In the genomic region with DNA sequence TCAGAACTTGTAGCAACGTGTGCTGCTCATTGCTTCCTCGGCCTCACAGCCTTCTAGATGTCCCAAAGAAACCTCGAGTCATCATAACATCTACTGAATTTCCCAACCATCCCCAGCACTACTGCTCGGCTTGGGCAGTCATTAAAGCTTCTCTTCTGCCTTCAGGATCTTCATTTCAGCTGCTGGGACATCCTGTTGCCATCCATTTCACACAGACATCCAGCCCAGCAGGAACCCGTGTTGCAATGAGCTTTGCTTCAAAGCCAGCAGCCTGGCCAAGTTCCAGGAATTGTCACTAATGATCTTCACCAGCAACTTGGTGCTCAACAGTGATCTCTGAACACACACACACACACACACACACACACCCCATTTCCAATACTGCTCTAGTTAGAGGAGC, we compare ENCODE assay signal across 1 cellular context.
TF ChIP-seq lines count a peak whose summit lies in the region.

No MANE protein-coding gene starts in this region.

TF ChIP-seq in HEK293, 187 proteins besides CTCF, POLR2A, EP300 and RAD21 (continued from another document):
- TF ChIP-seq, protein P1, sequence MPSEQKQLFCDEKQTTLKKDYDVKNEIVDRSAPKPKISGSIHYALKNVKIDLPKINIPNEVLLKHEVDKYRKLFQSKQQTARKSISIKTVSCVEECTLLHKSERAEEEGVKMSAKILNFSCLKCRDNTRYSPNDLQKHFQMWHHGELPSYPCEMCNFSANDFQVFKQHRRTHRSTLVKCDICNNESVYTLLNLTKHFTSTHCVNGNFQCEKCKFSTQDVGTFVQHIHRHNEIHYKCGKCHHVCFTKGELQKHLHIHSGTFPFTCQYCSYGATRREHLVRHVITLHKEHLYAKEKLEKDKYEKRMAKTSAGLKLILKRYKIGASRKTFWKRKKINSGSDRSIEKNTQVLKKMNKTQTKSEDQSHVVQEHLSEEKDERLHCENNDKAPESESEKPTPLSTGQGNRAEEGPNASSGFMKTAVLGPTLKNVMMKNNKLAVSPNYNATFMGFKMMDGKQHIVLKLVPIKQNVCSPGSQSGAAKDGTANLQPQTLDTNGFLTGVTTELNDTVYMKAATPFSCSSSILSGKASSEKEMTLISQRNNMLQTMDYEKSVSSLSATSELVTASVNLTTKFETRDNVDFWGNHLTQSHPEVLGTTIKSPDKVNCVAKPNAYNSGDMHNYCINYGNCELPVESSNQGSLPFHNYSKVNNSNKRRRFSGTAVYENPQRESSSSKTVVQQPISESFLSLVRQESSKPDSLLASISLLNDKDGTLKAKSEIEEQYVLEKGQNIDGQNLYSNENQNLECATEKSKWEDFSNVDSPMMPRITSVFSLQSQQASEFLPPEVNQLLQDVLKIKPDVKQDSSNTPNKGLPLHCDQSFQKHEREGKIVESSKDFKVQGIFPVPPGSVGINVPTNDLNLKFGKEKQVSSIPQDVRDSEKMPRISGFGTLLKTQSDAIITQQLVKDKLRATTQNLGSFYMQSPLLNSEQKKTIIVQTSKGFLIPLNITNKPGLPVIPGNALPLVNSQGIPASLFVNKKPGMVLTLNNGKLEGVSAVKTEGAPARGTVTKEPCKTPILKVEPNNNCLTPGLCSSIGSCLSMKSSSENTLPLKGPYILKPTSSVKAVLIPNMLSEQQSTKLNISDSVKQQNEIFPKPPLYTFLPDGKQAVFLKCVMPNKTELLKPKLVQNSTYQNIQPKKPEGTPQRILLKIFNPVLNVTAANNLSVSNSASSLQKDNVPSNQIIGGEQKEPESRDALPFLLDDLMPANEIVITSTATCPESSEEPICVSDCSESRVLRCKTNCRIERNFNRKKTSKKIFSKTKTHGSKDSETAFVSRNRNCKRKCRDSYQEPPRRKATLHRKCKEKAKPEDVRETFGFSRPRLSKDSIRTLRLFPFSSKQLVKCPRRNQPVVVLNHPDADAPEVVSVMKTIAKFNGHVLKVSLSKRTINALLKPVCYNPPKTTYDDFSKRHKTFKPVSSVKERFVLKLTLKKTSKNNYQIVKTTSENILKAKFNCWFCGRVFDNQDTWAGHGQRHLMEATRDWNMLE (tag by site-specific recombination; conservative IDR thresholded peaks at IDR 0.05; ENCODE audit: low read depth), result 0 out of 2 replicates have a peak, but pooled peaks have one; percentile 21
- TF ChIP-seq ZEB2 (tag by site-specific recombination; IDR thresholded peaks at IDR 0.05), result peak; percentile 59
- TF ChIP-seq ZNF600 (tag by site-specific recombination; IDR thresholded peaks at IDR 0.05), result 0 out of 2 replicates have a peak, but pooled peaks have one; percentile 42
- peak; percentile 95 for TF ChIP-seq ZNF394 (tag by site-specific recombination; IDR thresholded peaks at IDR 0.05; ENCODE audit: borderline replicate concordance)
- peak; percentile 34; the same call in 1 of the 2 replicates for TF ChIP-seq ZNF660 (tag by site-specific recombination; IDR thresholded peaks at IDR 0.05)
- TF ChIP-seq, protein P2, sequence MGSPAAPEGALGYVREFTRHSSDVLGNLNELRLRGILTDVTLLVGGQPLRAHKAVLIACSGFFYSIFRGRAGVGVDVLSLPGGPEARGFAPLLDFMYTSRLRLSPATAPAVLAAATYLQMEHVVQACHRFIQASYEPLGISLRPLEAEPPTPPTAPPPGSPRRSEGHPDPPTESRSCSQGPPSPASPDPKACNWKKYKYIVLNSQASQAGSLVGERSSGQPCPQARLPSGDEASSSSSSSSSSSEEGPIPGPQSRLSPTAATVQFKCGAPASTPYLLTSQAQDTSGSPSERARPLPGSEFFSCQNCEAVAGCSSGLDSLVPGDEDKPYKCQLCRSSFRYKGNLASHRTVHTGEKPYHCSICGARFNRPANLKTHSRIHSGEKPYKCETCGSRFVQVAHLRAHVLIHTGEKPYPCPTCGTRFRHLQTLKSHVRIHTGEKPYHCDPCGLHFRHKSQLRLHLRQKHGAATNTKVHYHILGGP (tag by site-specific recombination; IDR thresholded peaks at IDR 0.05), result 0 out of 2 replicates have a peak, but pooled peaks have one; percentile 28
- no peak for TF ChIP-seq KLF9 (tag by site-specific recombination; IDR thresholded peaks at IDR 0.05; ENCODE audit: low read depth)
- peak; percentile 61 for TF ChIP-seq OSR2 (tag by site-specific recombination; IDR thresholded peaks at IDR 0.05)
- TF ChIP-seq GLI4 (tag by site-specific recombination; IDR thresholded peaks at IDR 0.05), result no peak
- TF ChIP-seq ZIC2 (tag by site-specific recombination; IDR thresholded peaks at IDR 0.05), result peak; percentile 80
- TF ChIP-seq, protein P3, sequence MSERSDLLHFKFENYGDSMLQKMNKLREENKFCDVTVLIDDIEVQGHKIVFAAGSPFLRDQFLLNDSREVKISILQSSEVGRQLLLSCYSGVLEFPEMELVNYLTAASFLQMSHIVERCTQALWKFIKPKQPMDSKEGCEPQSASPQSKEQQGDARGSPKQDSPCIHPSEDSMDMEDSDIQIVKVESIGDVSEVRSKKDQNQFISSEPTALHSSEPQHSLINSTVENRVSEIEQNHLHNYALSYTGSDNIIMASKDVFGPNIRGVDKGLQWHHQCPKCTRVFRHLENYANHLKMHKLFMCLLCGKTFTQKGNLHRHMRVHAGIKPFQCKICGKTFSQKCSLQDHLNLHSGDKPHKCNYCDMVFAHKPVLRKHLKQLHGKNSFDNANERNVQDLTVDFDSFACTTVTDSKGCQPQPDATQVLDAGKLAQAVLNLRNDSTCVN (tag by site-specific recombination; optimal IDR thresholded peaks at IDR 0.05), result no peak
- peak; percentile 63 for TF ChIP-seq SP7 (tag by site-specific recombination; IDR thresholded peaks at IDR 0.05)
- TF ChIP-seq MZF1 (tag by site-specific recombination; IDR thresholded peaks at IDR 0.05; ENCODE audit: borderline replicate concordance), result no peak
- TF ChIP-seq, protein P4, sequence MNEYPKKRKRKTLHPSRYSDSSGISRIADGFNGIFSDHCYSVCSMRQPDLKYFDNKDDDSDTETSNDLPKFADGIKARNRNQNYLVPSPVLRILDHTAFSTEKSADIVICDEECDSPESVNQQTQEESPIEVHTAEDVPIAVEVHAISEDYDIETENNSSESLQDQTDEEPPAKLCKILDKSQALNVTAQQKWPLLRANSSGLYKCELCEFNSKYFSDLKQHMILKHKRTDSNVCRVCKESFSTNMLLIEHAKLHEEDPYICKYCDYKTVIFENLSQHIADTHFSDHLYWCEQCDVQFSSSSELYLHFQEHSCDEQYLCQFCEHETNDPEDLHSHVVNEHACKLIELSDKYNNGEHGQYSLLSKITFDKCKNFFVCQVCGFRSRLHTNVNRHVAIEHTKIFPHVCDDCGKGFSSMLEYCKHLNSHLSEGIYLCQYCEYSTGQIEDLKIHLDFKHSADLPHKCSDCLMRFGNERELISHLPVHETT (tag by site-specific recombination; IDR thresholded peaks at IDR 0.05), result no peak
- peak; percentile 57; the same call in 1 of the 2 replicates for TF ChIP-seq ZSCAN30 (tag by site-specific recombination; IDR thresholded peaks at IDR 0.05)
- TF ChIP-seq, protein P5, sequence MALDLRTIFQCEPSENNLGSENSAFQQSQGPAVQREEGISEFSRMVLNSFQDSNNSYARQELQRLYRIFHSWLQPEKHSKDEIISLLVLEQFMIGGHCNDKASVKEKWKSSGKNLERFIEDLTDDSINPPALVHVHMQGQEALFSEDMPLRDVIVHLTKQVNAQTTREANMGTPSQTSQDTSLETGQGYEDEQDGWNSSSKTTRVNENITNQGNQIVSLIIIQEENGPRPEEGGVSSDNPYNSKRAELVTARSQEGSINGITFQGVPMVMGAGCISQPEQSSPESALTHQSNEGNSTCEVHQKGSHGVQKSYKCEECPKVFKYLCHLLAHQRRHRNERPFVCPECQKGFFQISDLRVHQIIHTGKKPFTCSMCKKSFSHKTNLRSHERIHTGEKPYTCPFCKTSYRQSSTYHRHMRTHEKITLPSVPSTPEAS (tag by site-specific recombination; IDR thresholded peaks at IDR 0.05), result peak; percentile 56; the same call in 1 of the 2 replicates
- TF ChIP-seq, protein P6, sequence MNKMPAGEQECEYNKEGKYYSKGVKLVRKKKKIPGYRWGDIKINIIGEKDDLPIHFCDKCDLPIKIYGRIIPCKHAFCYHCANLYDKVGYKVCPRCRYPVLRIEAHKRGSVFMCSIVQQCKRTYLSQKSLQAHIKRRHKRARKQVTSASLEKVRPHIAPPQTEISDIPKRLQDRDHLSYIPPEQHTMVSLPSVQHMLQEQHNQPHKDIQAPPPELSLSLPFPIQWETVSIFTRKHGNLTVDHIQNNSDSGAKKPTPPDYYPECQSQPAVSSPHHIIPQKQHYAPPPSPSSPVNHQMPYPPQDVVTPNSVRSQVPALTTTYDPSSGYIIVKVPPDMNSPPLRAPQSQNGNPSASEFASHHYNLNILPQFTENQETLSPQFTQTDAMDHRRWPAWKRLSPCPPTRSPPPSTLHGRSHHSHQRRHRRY (tag by site-specific recombination; IDR thresholded peaks at IDR 0.05), result no peak
- TF ChIP-seq, protein P7, sequence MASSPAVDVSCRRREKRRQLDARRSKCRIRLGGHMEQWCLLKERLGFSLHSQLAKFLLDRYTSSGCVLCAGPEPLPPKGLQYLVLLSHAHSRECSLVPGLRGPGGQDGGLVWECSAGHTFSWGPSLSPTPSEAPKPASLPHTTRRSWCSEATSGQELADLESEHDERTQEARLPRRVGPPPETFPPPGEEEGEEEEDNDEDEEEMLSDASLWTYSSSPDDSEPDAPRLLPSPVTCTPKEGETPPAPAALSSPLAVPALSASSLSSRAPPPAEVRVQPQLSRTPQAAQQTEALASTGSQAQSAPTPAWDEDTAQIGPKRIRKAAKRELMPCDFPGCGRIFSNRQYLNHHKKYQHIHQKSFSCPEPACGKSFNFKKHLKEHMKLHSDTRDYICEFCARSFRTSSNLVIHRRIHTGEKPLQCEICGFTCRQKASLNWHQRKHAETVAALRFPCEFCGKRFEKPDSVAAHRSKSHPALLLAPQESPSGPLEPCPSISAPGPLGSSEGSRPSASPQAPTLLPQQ (tag by site-specific recombination; IDR thresholded peaks at IDR 0.05), result no peak
- TF ChIP-seq, protein P8, sequence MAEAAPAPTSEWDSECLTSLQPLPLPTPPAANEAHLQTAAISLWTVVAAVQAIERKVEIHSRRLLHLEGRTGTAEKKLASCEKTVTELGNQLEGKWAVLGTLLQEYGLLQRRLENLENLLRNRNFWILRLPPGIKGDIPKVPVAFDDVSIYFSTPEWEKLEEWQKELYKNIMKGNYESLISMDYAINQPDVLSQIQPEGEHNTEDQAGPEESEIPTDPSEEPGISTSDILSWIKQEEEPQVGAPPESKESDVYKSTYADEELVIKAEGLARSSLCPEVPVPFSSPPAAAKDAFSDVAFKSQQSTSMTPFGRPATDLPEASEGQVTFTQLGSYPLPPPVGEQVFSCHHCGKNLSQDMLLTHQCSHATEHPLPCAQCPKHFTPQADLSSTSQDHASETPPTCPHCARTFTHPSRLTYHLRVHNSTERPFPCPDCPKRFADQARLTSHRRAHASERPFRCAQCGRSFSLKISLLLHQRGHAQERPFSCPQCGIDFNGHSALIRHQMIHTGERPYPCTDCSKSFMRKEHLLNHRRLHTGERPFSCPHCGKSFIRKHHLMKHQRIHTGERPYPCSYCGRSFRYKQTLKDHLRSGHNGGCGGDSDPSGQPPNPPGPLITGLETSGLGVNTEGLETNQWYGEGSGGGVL (tag by site-specific recombination; IDR thresholded peaks at IDR 0.05), result peak; percentile 34; the same call in 1 of the 2 replicates
- TF ChIP-seq, protein P9, sequence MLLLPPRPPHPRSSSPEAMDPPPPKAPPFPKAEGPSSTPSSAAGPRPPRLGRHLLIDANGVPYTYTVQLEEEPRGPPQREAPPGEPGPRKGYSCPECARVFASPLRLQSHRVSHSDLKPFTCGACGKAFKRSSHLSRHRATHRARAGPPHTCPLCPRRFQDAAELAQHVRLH (tag by site-specific recombination; IDR thresholded peaks at IDR 0.05), result no peak
- TF ChIP-seq YY2 (tag by site-specific recombination; IDR thresholded peaks at IDR 0.05), result no peak
- TF ChIP-seq ZNF473 (tag by site-specific recombination; IDR thresholded peaks at IDR 0.05), result no peak
- TF ChIP-seq, protein P10, sequence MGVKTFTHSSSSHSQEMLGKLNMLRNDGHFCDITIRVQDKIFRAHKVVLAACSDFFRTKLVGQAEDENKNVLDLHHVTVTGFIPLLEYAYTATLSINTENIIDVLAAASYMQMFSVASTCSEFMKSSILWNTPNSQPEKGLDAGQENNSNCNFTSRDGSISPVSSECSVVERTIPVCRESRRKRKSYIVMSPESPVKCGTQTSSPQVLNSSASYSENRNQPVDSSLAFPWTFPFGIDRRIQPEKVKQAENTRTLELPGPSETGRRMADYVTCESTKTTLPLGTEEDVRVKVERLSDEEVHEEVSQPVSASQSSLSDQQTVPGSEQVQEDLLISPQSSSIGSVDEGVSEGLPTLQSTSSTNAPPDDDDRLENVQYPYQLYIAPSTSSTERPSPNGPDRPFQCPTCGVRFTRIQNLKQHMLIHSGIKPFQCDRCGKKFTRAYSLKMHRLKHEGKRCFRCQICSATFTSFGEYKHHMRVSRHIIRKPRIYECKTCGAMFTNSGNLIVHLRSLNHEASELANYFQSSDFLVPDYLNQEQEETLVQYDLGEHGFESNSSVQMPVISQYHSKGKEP (tag by site-specific recombination; IDR thresholded peaks at IDR 0.05), result 0 out of 2 replicates have a peak, but pooled peaks have one; percentile 31
- TF ChIP-seq ZNF132 (tag by site-specific recombination; IDR thresholded peaks at IDR 0.05; ENCODE audit: borderline replicate concordance), result no peak
- peak; percentile 96 for TF ChIP-seq SCRT2 (tag by site-specific recombination; IDR thresholded peaks at IDR 0.05)
- TF ChIP-seq, protein P11, sequence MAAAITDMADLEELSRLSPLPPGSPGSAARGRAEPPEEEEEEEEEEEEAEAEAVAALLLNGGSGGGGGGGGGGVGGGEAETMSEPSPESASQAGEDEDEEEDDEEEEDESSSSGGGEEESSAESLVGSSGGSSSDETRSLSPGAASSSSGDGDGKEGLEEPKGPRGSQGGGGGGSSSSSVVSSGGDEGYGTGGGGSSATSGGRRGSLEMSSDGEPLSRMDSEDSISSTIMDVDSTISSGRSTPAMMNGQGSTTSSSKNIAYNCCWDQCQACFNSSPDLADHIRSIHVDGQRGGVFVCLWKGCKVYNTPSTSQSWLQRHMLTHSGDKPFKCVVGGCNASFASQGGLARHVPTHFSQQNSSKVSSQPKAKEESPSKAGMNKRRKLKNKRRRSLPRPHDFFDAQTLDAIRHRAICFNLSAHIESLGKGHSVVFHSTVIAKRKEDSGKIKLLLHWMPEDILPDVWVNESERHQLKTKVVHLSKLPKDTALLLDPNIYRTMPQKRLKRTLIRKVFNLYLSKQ (tag by site-specific recombination; IDR thresholded peaks at IDR 0.05; ENCODE audit: borderline replicate concordance), result no peak
- peak; percentile 27; the same call in 1 of the 2 replicates for TF ChIP-seq ZNF558 (tag by site-specific recombination; IDR thresholded peaks at IDR 0.05)
- TF ChIP-seq ZBTB17 (tag by site-specific recombination; IDR thresholded peaks at IDR 0.05), result peak; percentile 59
- no peak for TF ChIP-seq ZNF211 (tag by site-specific recombination; IDR thresholded peaks at IDR 0.05; ENCODE audit: low read depth)
- no peak for TF ChIP-seq ZNF121 (tag by site-specific recombination; IDR thresholded peaks at IDR 0.05)
- TF ChIP-seq ZNF548 (tag by site-specific recombination; IDR thresholded peaks at IDR 0.05), result no peak
- no peak for TF ChIP-seq ZBTB20 (tag by site-specific recombination; IDR thresholded peaks at IDR 0.05)
